Comparison of ENCODE assay signal across 1 cellular context in genomic region chr3:171838218-171838720, GRCh38.
TF ChIP-seq lines count a peak whose summit lies in the region.

No MANE protein-coding gene starts in this region.

TF ChIP-seq in GM12878, 131 proteins besides CTCF, POLR2A, EP300 and RAD21 (continued from another document):
- TF ChIP-seq E2F8 (IDR thresholded peaks at IDR 0.05; ENCODE audit: low read depth, partially characterized antibody) = no peak
- TF ChIP-seq SRF (IDR thresholded peaks at IDR 0.05; ENCODE audit: low read depth in 2 of 2, low read length in 2 of 2) = no peak
- no peak for TF ChIP-seq SMARCA5 (IDR thresholded peaks at IDR 0.05)
- TF ChIP-seq, protein P1, sequence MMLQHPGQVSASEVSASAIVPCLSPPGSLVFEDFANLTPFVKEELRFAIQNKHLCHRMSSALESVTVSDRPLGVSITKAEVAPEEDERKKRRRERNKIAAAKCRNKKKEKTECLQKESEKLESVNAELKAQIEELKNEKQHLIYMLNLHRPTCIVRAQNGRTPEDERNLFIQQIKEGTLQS (IDR thresholded peaks at IDR 0.05; ENCODE audit: borderline replicate concordance, extremely low read depth, low read depth, low read length) = no peak
- peak; percentile 89 for TF ChIP-seq PKNOX1 (IDR thresholded peaks at IDR 0.05)
- TF ChIP-seq EGR1 (IDR thresholded peaks at IDR 0.05; ENCODE audit: borderline replicate concordance in 1 of 2, low read depth in 2 of 2, low read length in 2 of 2) = no peak
- TF ChIP-seq SPI1 (IDR thresholded peaks at IDR 0.05; ENCODE audit: borderline replicate concordance, insufficient read depth, low read depth, low read length) = peak; percentile 90
- TF ChIP-seq MTA2 (IDR thresholded peaks at IDR 0.05; ENCODE audit: low read depth) = peak; percentile 76
- TF ChIP-seq SMAD5 (IDR thresholded peaks at IDR 0.05; ENCODE audit: low read depth) = no peak
- no peak for TF ChIP-seq SUZ12 (IDR thresholded peaks at IDR 0.05; ENCODE audit: unreplicated experiment)
- TF ChIP-seq STAT3 (IDR thresholded peaks at IDR 0.05; ENCODE audit: low read depth, low read length) = no peak
- peak; percentile 59 for TF ChIP-seq RUNX3 (IDR thresholded peaks at IDR 0.05; ENCODE audit: low read length)
- TF ChIP-seq EZH2 (IDR thresholded peaks at IDR 0.05; ENCODE audit: borderline replicate concordance, control insufficient read depth, low read depth, low read length) = no peak
- 0 out of 2 replicates have a peak, but pooled peaks have one; percentile 16 for TF ChIP-seq NFIC (IDR thresholded peaks at IDR 0.05; ENCODE audit: low read depth, low read length)
- peak; percentile 71 for TF ChIP-seq DPF2 (IDR thresholded peaks at IDR 0.05)
- TF ChIP-seq JUND (IDR thresholded peaks at IDR 0.05; ENCODE audit: low read depth, low read length) = no peak
- no peak for TF ChIP-seq SUPT20H (IDR thresholded peaks at IDR 0.05; ENCODE audit: borderline replicate concordance, control insufficient read depth, low read depth, low read length)
- TF ChIP-seq BRCA1 (IDR thresholded peaks at IDR 0.05; ENCODE audit: low read depth, low read length) = no peak
- peak; percentile 71 for TF ChIP-seq PBX3 (IDR thresholded peaks at IDR 0.05; ENCODE audit: insufficient replicate concordance, low read depth, low read length)
- peak in 1 of 2 experiments; percentile 41; a peak in 1 of 4 replicates for TF ChIP-seq BHLHE40 (IDR thresholded peaks at IDR 0.05; ENCODE audit: borderline replicate concordance in 1 of 2, low read depth in 2 of 2, low read length in 1 of 2)
- no peak for TF ChIP-seq ZNF687 (IDR thresholded peaks at IDR 0.05)
- peak; percentile 87 to 88 for TF ChIP-seq IKZF2 (IDR thresholded peaks at IDR 0.05)
- TF ChIP-seq RELA (IDR thresholded peaks at IDR 0.05; ENCODE audit: borderline replicate concordance, partially characterized antibody) = no peak
- TF ChIP-seq BCL11A (IDR thresholded peaks at IDR 0.05; ENCODE audit: low read depth, low read length) = peak; percentile 57; the same call in 1 of the 2 replicates
- no peak for TF ChIP-seq ATF7 (IDR thresholded peaks at IDR 0.05; ENCODE audit: low read depth)
- TF ChIP-seq CBX5 (IDR thresholded peaks at IDR 0.05; ENCODE audit: low read depth) = no peak
- TF ChIP-seq, protein P2, sequence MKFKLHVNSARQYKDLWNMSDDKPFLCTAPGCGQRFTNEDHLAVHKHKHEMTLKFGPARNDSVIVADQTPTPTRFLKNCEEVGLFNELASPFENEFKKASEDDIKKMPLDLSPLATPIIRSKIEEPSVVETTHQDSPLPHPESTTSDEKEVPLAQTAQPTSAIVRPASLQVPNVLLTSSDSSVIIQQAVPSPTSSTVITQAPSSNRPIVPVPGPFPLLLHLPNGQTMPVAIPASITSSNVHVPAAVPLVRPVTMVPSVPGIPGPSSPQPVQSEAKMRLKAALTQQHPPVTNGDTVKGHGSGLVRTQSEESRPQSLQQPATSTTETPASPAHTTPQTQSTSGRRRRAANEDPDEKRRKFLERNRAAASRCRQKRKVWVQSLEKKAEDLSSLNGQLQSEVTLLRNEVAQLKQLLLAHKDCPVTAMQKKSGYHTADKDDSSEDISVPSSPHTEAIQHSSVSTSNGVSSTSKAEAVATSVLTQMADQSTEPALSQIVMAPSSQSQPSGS (IDR thresholded peaks at IDR 0.05; ENCODE audit: low read length) = no peak
- TF ChIP-seq MLLT1 (IDR thresholded peaks at IDR 0.05) = 0 out of 2 replicates have a peak, but pooled peaks have one; percentile 28
- TF ChIP-seq SMAD1 (IDR thresholded peaks at IDR 0.05; ENCODE audit: low read depth, partially characterized antibody) = no peak
- no peak for TF ChIP-seq CHD1 (IDR thresholded peaks at IDR 0.05; ENCODE audit: low read depth, low read length)
- no peak for TF ChIP-seq PML (IDR thresholded peaks at IDR 0.05; ENCODE audit: low read length)
- no peak for TF ChIP-seq MAX (IDR thresholded peaks at IDR 0.05; ENCODE audit: low read depth, low read length)
- peak; percentile 75 for TF ChIP-seq IKZF1 (conservative IDR thresholded peaks at IDR 0.05)
- TF ChIP-seq MEF2A (IDR thresholded peaks at IDR 0.05; ENCODE audit: insufficient read depth, low read depth, low read length) = no peak
- TF ChIP-seq MEF2B (IDR thresholded peaks at IDR 0.05; ENCODE audit: partially characterized antibody, poor library complexity, severe bottlenecking) = no peak
- no peak for TF ChIP-seq JUNB (IDR thresholded peaks at IDR 0.05)
- TF ChIP-seq ZNF592 (IDR thresholded peaks at IDR 0.05) = no peak
- no peak for TF ChIP-seq TCF3 (IDR thresholded peaks at IDR 0.05; ENCODE audit: borderline replicate concordance, insufficient read depth, low read depth, low read length)
- TF ChIP-seq ZBED1 (IDR thresholded peaks at IDR 0.05; ENCODE audit: borderline replicate concordance) = no peak
